ENCODE assay signal across 1 cellular context in genomic region chr1:241849345-241849695, GRCh38.
TF ChIP-seq lines count a peak whose summit lies in the region.

No MANE protein-coding gene starts in this region.

TF ChIP-seq in endothelial cell of umbilical vein, 7 proteins besides CTCF, POLR2A, EP300 and RAD21 (continued from another document):
- TF ChIP-seq FOS (IDR thresholded peaks at IDR 0.05; ENCODE audit: borderline replicate concordance, insufficient read depth, low read length) = no peak
